17 cellular contexts compared by ENCODE assay signal in the genomic region with DNA sequence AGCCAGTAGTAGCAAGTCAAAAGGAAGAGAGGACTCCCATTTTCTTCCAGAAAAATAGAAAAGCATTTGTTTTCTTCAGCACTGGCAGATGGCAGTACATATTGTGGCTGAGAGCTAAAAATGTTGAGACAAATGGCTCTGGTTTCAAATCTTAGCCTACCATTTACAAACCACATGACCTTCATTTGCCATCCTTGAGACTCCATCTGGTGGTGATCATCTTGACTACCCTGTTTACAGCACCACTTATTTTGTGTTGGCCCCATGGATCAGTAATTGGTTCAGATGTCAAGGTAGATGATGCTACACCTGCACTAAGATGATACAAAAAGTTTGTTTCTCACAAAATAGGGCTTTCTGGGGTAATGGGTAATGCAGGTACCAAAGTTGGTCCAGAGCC.
DNase-seq lines count a peak whose midpoint lies in the region; ATAC-seq and TF ChIP-seq lines count a peak whose summit lies in the region.
"Had no signal": no experiment of that assay in that cellular context is flagged by ENCODE, and none has a peak within 500 bp of the region (broad histone marks: within the 10 kb centered on the region; RNA-seq: fewer than 3 reads in every experiment).

No MANE protein-coding gene starts in this region.

- H3K4me2 ChIP-seq in GM23338 (no peak overlapping the region), PC-3 (ENCODE audit: low read length) (no peak overlapping the region)

- no TSS peak for BruUV-seq in PC-3 (replicated peaks; lab: Mats Ljungman, UMichigan)

- in situ Hi-C loops in ACHN (cut with HindIII; ENCODE audit: low pct_ligation_motif_present, low pct_unique_long_range_greater_than_20kb, low sequenced_read_pairs), result no loop called here

- TF ChIP-seq CTCF in GM23338 (conservative IDR thresholded peaks at IDR 0.05; ENCODE audit: low read depth in 2 of 2) (peak; percentile 57 to 77), PC-3 (conservative IDR thresholded peaks at IDR 0.05; ENCODE audit: low read depth, low read length) (peak; percentile 32)

- H4K20me1 ChIP-seq in GM23338 (replicated peaks; ENCODE audit: insufficient read depth), result no peaks in the 10 kb centered on the region
- no peaks in the 10 kb centered on the region for H4K20me1 ChIP-seq in PC-3 (ENCODE audit: low read length)

- intact Hi-C loops in PC-3 (cut with micrococcal nuclease), result no loop called here

- no peaks in the 10 kb centered on the region for H3K9me3 Mint-ChIP-seq in GM23338

- H3K4me3 Mint-ChIP-seq in GM23338, result no peak overlapping the region

- H2AFZ ChIP-seq in GM23338 (peak overlapping the region; percentile 7; the same call in 1 of the 2 replicates), PC-3 (ENCODE audit: low read length) (no peak overlapping the region)

- no peaks in the 10 kb centered on the region for H3K9me2 ChIP-seq in GM23338 (ENCODE audit: insufficient read depth)
- no peaks in the 10 kb centered on the region for H3K9me2 ChIP-seq in PC-3 (replicated peaks; ENCODE audit: low read length)

- H3K36me3 Mint-ChIP-seq in GM23338 (ENCODE audit: low read depth), result no peaks in the 10 kb centered on the region; the same call in 2 of the 3 replicates

- H3K9ac ChIP-seq in PC-3 (ENCODE audit: low read length), result no peak overlapping the region

- H3K36me3 ChIP-seq in GM23338 (ENCODE audit: insufficient read depth) (no peaks in the 10 kb centered on the region), PC-3 (ENCODE audit: low read depth, low read length) (no peaks in the 10 kb centered on the region)
- H3K36me3 ChIP-seq: left lung, SJCRH30 had no signal

- CTCF ChIA-PET in PC-3 (lab: Charles Lee), result no interaction called here

- POLR2A ChIA-PET in PC-3 (lab: Charles Lee; ENCODE audit: unreplicated experiment), result no interaction called here

- H3K9me3 ChIP-seq in PC-3 (ENCODE audit: low read length), result no peaks in the 10 kb centered on the region
- H3K9me3 ChIP-seq: left lung, SJCRH30 had no signal

- H3K27me3 ChIP-seq in GM23338 (ENCODE audit: insufficient read depth) (no peaks in the 10 kb centered on the region), PC-3 (ENCODE audit: low read length) (no peaks in the 10 kb centered on the region)
- H3K27me3 ChIP-seq: left lung, SJCRH30 had no signal

- no peaks in the 10 kb centered on the region for H3F3A ChIP-seq in GM23338 (replicated peaks; ENCODE audit: low read depth)
- no peaks in the 10 kb centered on the region for H3F3A ChIP-seq in PC-3 (ENCODE audit: low read length, unreplicated experiment)

- no peak; the same call in 2 of the 3 replicates for ATAC-seq in GM23338
- no peak for ATAC-seq in PC-3
- no peak for ATAC-seq in GM21367 (IDR thresholded peaks at IDR 0.05; ENCODE audit: unreplicated experiment)
- ATAC-seq: K562, left lung had no signal

- no peak overlapping the region for H3K27ac Mint-ChIP-seq in GM23338

- no peaks in the 10 kb centered on the region for H3K4me1 ChIP-seq in GM23338 (ENCODE audit: insufficient read depth)
- H3K4me1 ChIP-seq in PC-3 (ENCODE audit: insufficient read depth, low read length), result no peaks in the 10 kb centered on the region
- H3K4me1 ChIP-seq: left lung had no signal

- H3K27me3 Mint-ChIP-seq in GM23338 (ENCODE audit: insufficient read depth, low read depth, poor library complexity), result peaks cover 4% of the 10 kb centered on the region

- DNase-seq in ACHN, result peak; percentile 3
- peak; percentile 51 for DNase-seq in GM23338 (ENCODE audit: low spot score)
- peak; percentile 4 for DNase-seq in PC-3
- peak; percentile 28 for DNase-seq in iPS DF 19.7 (ENCODE audit: low read depth, low spot score)
- DNase-seq in NCI-H146 (lab: John Stamatoyannopoulos, UW), result no peak
- no peak for DNase-seq in cerebellum (ENCODE audit: low spot score)
- DNase-seq in NCI-H345 treated with DMSO at 0.1 percent for 48 hours (lab: John Stamatoyannopoulos, UW; ENCODE audit: unreplicated experiment), result no peak
- DNase-seq: activated CD4-positive, alpha-beta T cell treated with anti-CD3 and anti-CD28 coated beads for 4 hours; hippocampal formation; left lung; NCI-H446 treated with DMSO at 0.1 percent for 48 hours; SJCRH30; stimulated activated CD4-positive, alpha-beta T cell treated with anti-CD3 and anti-CD28 coated beads, Interleukin-2, amount 100 ng/mL, for 48 hours; T1000 had no signal

- H3K4me3 ChIP-seq in GM23338 (no peak overlapping the region), PC-3 (ENCODE audit: low read length) (no peak overlapping the region)
- H3K4me3 ChIP-seq: K562, left lung, SJCRH30 had no signal

- H3K79me2 ChIP-seq in GM23338 (replicated peaks; ENCODE audit: insufficient read depth) (no peaks in the 10 kb centered on the region), PC-3 (ENCODE audit: low read length) (no peaks in the 10 kb centered on the region)

- H3K4me1 Mint-ChIP-seq in GM23338, result no peaks in the 10 kb centered on the region

- H3K27ac ChIP-seq in GM23338 (ENCODE audit: low read depth) (no peak overlapping the region), PC-3 (ENCODE audit: low read length) (no peak overlapping the region)
- H3K27ac ChIP-seq: HL-60, left lung, SJCRH30 had no signal

TF ChIP-seq in GM23338, 12 proteins besides CTCF, POLR2A, EP300 and RAD21 (continues in another document):
- TF ChIP-seq ZNF114 (CRISPR knock-in tag; IDR thresholded peaks at IDR 0.05), result no peak
- TF ChIP-seq EZH2 (IDR thresholded peaks at IDR 0.05; ENCODE audit: low read depth, unreplicated experiment), result no peak
- TF ChIP-seq EZH2phosphoT487 (IDR thresholded peaks at IDR 0.05; ENCODE audit: unreplicated experiment), result no peak
- TF ChIP-seq, protein P1, sequence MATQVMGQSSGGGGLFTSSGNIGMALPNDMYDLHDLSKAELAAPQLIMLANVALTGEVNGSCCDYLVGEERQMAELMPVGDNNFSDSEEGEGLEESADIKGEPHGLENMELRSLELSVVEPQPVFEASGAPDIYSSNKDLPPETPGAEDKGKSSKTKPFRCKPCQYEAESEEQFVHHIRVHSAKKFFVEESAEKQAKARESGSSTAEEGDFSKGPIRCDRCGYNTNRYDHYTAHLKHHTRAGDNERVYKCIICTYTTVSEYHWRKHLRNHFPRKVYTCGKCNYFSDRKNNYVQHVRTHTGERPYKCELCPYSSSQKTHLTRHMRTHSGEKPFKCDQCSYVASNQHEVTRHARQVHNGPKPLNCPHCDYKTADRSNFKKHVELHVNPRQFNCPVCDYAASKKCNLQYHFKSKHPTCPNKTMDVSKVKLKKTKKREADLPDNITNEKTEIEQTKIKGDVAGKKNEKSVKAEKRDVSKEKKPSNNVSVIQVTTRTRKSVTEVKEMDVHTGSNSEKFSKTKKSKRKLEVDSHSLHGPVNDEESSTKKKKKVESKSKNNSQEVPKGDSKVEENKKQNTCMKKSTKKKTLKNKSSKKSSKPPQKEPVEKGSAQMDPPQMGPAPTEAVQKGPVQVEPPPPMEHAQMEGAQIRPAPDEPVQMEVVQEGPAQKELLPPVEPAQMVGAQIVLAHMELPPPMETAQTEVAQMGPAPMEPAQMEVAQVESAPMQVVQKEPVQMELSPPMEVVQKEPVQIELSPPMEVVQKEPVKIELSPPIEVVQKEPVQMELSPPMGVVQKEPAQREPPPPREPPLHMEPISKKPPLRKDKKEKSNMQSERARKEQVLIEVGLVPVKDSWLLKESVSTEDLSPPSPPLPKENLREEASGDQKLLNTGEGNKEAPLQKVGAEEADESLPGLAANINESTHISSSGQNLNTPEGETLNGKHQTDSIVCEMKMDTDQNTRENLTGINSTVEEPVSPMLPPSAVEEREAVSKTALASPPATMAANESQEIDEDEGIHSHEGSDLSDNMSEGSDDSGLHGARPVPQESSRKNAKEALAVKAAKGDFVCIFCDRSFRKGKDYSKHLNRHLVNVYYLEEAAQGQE (IDR thresholded peaks at IDR 0.05; ENCODE audit: unreplicated experiment), result no peak
- no peak for TF ChIP-seq POLR2AphosphoS5 (IDR thresholded peaks at IDR 0.05; ENCODE audit: low read depth)
- TF ChIP-seq, protein P2, sequence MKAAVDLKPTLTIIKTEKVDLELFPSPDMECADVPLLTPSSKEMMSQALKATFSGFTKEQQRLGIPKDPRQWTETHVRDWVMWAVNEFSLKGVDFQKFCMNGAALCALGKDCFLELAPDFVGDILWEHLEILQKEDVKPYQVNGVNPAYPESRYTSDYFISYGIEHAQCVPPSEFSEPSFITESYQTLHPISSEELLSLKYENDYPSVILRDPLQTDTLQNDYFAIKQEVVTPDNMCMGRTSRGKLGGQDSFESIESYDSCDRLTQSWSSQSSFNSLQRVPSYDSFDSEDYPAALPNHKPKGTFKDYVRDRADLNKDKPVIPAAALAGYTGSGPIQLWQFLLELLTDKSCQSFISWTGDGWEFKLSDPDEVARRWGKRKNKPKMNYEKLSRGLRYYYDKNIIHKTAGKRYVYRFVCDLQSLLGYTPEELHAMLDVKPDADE (IDR thresholded peaks at IDR 0.05), result no peak
- TF ChIP-seq NANOG (IDR thresholded peaks at IDR 0.05; ENCODE audit: borderline replicate concordance), result no peak
- no peak for TF ChIP-seq STAT1 (IDR thresholded peaks at IDR 0.05; ENCODE audit: unreplicated experiment)
- TF ChIP-seq CREB1 (CRISPR knock-in tag; IDR thresholded peaks at IDR 0.05; ENCODE audit: low read depth), result no peak
- no peak for TF ChIP-seq ZNF331 (CRISPR knock-in tag; IDR thresholded peaks at IDR 0.05; ENCODE audit: low read depth)

Comparison
In these comparisons a context has a peak if more than half of its experiments do, and no peak if none do; other contexts are left out.
1. DNase-seq: peak in ACHN (single experiment), GM23338 (single experiment), PC-3 (single experiment) and iPS DF 19.7 (single experiment); none in NCI-H146 (single experiment), cerebellum (single experiment) and NCI-H345 treated with DMSO at 0.1 percent for 48 hours (single experiment).